29 cellular contexts compared by ENCODE assay signal in genomic region chr2:240947176-240947575, GRCh38. TPM values are rescaled to one million over a fixed set of nuclear protein-coding genes. Genes with fewer than 3 reads are reported as not detected.
DNase-seq lines count a peak whose midpoint lies in the region; ATAC-seq and TF ChIP-seq lines count a peak whose summit lies in the region.
"Had no signal": no experiment of that assay in that cellular context is flagged by ENCODE, and none has a peak within 500 bp of the region (broad histone marks: within the 10 kb centered on the region; RNA-seq: fewer than 3 reads in every experiment).

No MANE protein-coding gene starts in this region.

- no peak for TF ChIP-seq POLR2A in HCT116 (IDR thresholded peaks at IDR 0.05; ENCODE audit: borderline replicate concordance, extremely low read depth, insufficient read depth, insufficient read length)

- H3K9me3 ChIP-seq in BLaER1 treated with 17β-estradiol and CSF1 and Interleukin-3, amounts not matched to agents 10 nM and 100 nM (replicated peaks in 1 of 11), result 0 out of 22 replicates have a peak, but pooled peaks cover 0 to 6% (median 0%) of the 10 kb centered on the region in 11 experiments
- H3K9me3 ChIP-seq in HCT116 (ENCODE audit: control insufficient read depth in 1 of 2, insufficient read depth in 1 of 2, low read depth in 1 of 2, low read length in 2 of 2) (no peaks in the 10 kb centered on the region), left lung (no peaks in the 10 kb centered on the region)
- H3K9me3 ChIP-seq: right lobe of liver, SJCRH30, tibial nerve had no signal

- H3K9me2 ChIP-seq in HCT116 (ENCODE audit: insufficient read depth), result no peaks in the 10 kb centered on the region

- no peaks in the 10 kb centered on the region for H3K79me2 ChIP-seq in HCT116 (ENCODE audit: insufficient read depth, low read length)

- no peak overlapping the region for H3K4me3 ChIP-seq in BLaER1 treated with 17β-estradiol and CSF1 and Interleukin-3, amounts not matched to agents 10 nM and 100 nM
- no peak overlapping the region for H3K4me3 ChIP-seq in HCT116 (replicated peaks in 1 of 2; ENCODE audit: low read depth in 1 of 2, low read length in 2 of 2)
- H3K4me3 ChIP-seq in left lung, result no peak overlapping the region
- H3K4me3 ChIP-seq: esophagus muscularis mucosa, right lobe of liver, SJCRH30, tibial nerve had no signal

- H2AFZ ChIP-seq in HCT116 (ENCODE audit: low read depth, low read length, poor library complexity, severe bottlenecking), result no peak overlapping the region

- peak overlapping the region in 7 of 11 experiments; percentile 5 to 58 (median 40); a peak in 10 of 22 replicates for H3K4me2 ChIP-seq in BLaER1 treated with 17β-estradiol and CSF1 and Interleukin-3, amounts not matched to agents 10 nM and 100 nM
- H3K4me2 ChIP-seq in HCT116 (ENCODE audit: low read length), result peak overlapping the region; percentile 30; the same call in 1 of the 2 replicates

- intact Hi-C loops in HCT116 (cut with micrococcal nuclease) (no loop called here), left lung (cut with DNase I) (no loop called here), sciatic nerve (cut with DNase I) (no loop called here)

- POLR2A ChIA-PET in HCT116 (lab: Charles Lee), result no interaction called here

- no peaks in the 10 kb centered on the region for H3K27me3 ChIP-seq in BLaER1 treated with 17β-estradiol and CSF1 and Interleukin-3, amounts not matched to agents 10 nM and 100 nM
- H3K27me3 ChIP-seq in HCT116 (ENCODE audit: insufficient read depth, low read length) (peaks cover under 1% of the 10 kb centered on the region; the same call in 1 of the 2 replicates), left lung (no peaks in the 10 kb centered on the region)
- H3K27me3 ChIP-seq: right lobe of liver, SJCRH30, tibial nerve had no signal

- RAD21 ChIA-PET in HCT116 (lab: Charles Lee; ENCODE audit: low non-redundant PET in 1 of 2, low total read pairs in 2 of 2, uncharacterized antibody in 2 of 2, unreplicated experiment in 2 of 2), result no interaction called here

- TF ChIP-seq RAD21 in HCT116 (IDR thresholded peaks at IDR 0.05; ENCODE audit: low read depth), result no peak

- ATAC-seq in HCT116 (no peak), left lung (no peak), sciatic nerve (peak; percentile 26)
- ATAC-seq: activated CD4-positive, alpha-beta T cell treated with anti-CD3 and anti-CD28 coated beads for 36 hours; activated CD8-positive, alpha-beta T cell treated with anti-CD3 and anti-CD28 coated beads for 36 hours had no signal

- CTCF ChIA-PET in HCT116 (lab: Charles Lee), result no interaction called here

- no peaks in the 10 kb centered on the region for H3K36me3 ChIP-seq in BLaER1 treated with 17β-estradiol and CSF1 and Interleukin-3, amounts not matched to agents 10 nM and 100 nM
- no peaks in the 10 kb centered on the region for H3K36me3 ChIP-seq in HCT116 (ENCODE audit: control insufficient read depth in 1 of 2, insufficient read depth in 2 of 2, low read length in 2 of 2)
- H3K36me3 ChIP-seq in left lung, result no peaks in the 10 kb centered on the region
- H3K36me3 ChIP-seq: esophagus muscularis mucosa, right lobe of liver, SJCRH30, tibial nerve had no signal

- TF ChIP-seq CTCF in HCT116 (IDR thresholded peaks at IDR 0.05 in 2 of 3, conservative IDR thresholded peaks at IDR 0.05 in 1 of 3; ENCODE audit: borderline replicate concordance in 1 of 3, insufficient read depth in 1 of 3, low read depth in 2 of 3, low read length in 2 of 3), result no peak
- TF ChIP-seq CTCF in left lung (IDR thresholded peaks at IDR 0.05), result no peak

- H3K27ac ChIP-seq in BLaER1 treated with 17β-estradiol and CSF1 and Interleukin-3, amounts not matched to agents 10 nM and 100 nM, result no peak overlapping the region
- no peak overlapping the region for H3K27ac ChIP-seq in HCT116 (ENCODE audit: low read depth, low read length)
- H3K27ac ChIP-seq in left lung, result no peak overlapping the region
- H3K27ac ChIP-seq: esophagus muscularis mucosa, right lobe of liver, SJCRH30, tibial nerve, VCaP had no signal

- no peaks in the 10 kb centered on the region for H4K20me1 ChIP-seq in BLaER1 treated with 17β-estradiol and CSF1 and Interleukin-3, amounts not matched to agents 10 nM and 100 nM
- H4K20me1 ChIP-seq in HCT116 (ENCODE audit: insufficient read depth), result no peaks in the 10 kb centered on the region

- no TSS peak for BruUV-seq in HCT116 (replicated peaks; lab: Mats Ljungman, UMichigan)

- no peak for DNase-seq in HCT116 (ENCODE audit: low read depth, low spot score)
- peak; percentile 12 to 45 for DNase-seq in left lung
- DNase-seq in sciatic nerve (ENCODE audit: low spot score), result peak; percentile 42
- DNase-seq in GM03348 (ENCODE audit: low spot score), result no peak
- DNase-seq in NCI-H1436 (lab: John Stamatoyannopoulos, UW), result no peak
- no peak for DNase-seq in HuH-7.5 (ENCODE audit: low spot score)
- DNase-seq: activated CD4-positive, alpha-beta T cell treated with anti-CD3 and anti-CD28 coated beads for 36 hours; activated CD8-positive, alpha-beta T cell treated with anti-CD3 and anti-CD28 coated beads for 36 hours; activated effector memory CD4-positive, alpha-beta T cell treated with Interleukin-2 at 50 U/mL for 16 hours; activated naive CD8-positive, alpha-beta T cell treated with anti-CD3 and anti-CD28 coated beads, Interleukin-2, amount 50 U/mL, for 24 hours; activated T-cell treated with anti-CD3 and anti-CD28 coated beads for 4 hours; C1 segment of cervical spinal cord; central memory CD4-positive, alpha-beta T cell; COR-L47; DMS53; kidney glomerular epithelial cell; NCI-H1048; NCI-H1694 treated with DMSO at 0.1 percent for 48 hours; NCI-H510A; stimulated activated CD4-positive, alpha-beta T cell treated with anti-CD3 and anti-CD28 coated beads, Interleukin-4, amount 100 ng/mL, for 1 hour; T1000 had no signal

- H3K4me1 ChIP-seq in BLaER1 treated with 17β-estradiol and CSF1 and Interleukin-3, amounts not matched to agents 10 nM and 100 nM, result peaks cover 0 to 18% (median 6%) of the 10 kb centered on the region in 10 experiments; a peak in 9 of 20 replicates
- H3K4me1 ChIP-seq in HCT116 (ENCODE audit: control insufficient read depth in 1 of 2, insufficient read depth in 2 of 2, low read length in 2 of 2), result peaks cover 5 to 16% of the 10 kb centered on the region in 2 experiments; a peak in 3 of 4 replicates
- H3K4me1 ChIP-seq in left lung, result no peaks in the 10 kb centered on the region
- H3K4me1 ChIP-seq: esophagus muscularis mucosa, right lobe of liver, tibial nerve had no signal

- no peak overlapping the region for H3K9ac ChIP-seq in BLaER1 treated with 17β-estradiol and CSF1 and Interleukin-3, amounts not matched to agents 10 nM and 100 nM
- no peak overlapping the region for H3K9ac ChIP-seq in HCT116 (ENCODE audit: low read length)

TF ChIP-seq in HCT116, 20 proteins besides CTCF, POLR2A, EP300 and RAD21 (continues in another document):
- TF ChIP-seq, protein P1, sequence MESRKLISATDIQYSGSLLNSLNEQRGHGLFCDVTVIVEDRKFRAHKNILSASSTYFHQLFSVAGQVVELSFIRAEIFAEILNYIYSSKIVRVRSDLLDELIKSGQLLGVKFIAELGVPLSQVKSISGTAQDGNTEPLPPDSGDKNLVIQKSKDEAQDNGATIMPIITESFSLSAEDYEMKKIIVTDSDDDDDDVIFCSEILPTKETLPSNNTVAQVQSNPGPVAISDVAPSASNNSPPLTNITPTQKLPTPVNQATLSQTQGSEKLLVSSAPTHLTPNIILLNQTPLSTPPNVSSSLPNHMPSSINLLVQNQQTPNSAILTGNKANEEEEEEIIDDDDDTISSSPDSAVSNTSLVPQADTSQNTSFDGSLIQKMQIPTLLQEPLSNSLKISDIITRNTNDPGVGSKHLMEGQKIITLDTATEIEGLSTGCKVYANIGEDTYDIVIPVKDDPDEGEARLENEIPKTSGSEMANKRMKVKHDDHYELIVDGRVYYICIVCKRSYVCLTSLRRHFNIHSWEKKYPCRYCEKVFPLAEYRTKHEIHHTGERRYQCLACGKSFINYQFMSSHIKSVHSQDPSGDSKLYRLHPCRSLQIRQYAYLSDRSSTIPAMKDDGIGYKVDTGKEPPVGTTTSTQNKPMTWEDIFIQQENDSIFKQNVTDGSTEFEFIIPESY (IDR thresholded peaks at IDR 0.05; ENCODE audit: extremely low read depth, insufficient replicate concordance, low read length), result no peak
- TF ChIP-seq CBX3 (IDR thresholded peaks at IDR 0.05; ENCODE audit: low read depth), result no peak
- TF ChIP-seq, protein P2, sequence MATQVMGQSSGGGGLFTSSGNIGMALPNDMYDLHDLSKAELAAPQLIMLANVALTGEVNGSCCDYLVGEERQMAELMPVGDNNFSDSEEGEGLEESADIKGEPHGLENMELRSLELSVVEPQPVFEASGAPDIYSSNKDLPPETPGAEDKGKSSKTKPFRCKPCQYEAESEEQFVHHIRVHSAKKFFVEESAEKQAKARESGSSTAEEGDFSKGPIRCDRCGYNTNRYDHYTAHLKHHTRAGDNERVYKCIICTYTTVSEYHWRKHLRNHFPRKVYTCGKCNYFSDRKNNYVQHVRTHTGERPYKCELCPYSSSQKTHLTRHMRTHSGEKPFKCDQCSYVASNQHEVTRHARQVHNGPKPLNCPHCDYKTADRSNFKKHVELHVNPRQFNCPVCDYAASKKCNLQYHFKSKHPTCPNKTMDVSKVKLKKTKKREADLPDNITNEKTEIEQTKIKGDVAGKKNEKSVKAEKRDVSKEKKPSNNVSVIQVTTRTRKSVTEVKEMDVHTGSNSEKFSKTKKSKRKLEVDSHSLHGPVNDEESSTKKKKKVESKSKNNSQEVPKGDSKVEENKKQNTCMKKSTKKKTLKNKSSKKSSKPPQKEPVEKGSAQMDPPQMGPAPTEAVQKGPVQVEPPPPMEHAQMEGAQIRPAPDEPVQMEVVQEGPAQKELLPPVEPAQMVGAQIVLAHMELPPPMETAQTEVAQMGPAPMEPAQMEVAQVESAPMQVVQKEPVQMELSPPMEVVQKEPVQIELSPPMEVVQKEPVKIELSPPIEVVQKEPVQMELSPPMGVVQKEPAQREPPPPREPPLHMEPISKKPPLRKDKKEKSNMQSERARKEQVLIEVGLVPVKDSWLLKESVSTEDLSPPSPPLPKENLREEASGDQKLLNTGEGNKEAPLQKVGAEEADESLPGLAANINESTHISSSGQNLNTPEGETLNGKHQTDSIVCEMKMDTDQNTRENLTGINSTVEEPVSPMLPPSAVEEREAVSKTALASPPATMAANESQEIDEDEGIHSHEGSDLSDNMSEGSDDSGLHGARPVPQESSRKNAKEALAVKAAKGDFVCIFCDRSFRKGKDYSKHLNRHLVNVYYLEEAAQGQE (IDR thresholded peaks at IDR 0.05; ENCODE audit: low read depth), result no peak
- TF ChIP-seq ELF1 (IDR thresholded peaks at IDR 0.05; ENCODE audit: borderline replicate concordance, low read depth), result no peak
- no peak for TF ChIP-seq JUND (IDR thresholded peaks at IDR 0.05)
- no peak for TF ChIP-seq EZH2 (IDR thresholded peaks at IDR 0.05)

RNA-seq across cellular contexts. Expression of gene CROCC2, which starts 41.0 kb away (rescaled TPM):
- total RNA-seq in HCT116 (2021; ENCODE audit: unreplicated experiment) (not detected), left lung (1 to 10 TPM in 1 of 2 donors, under 1 TPM in 1; 0.32 to 2.3 TPM), sciatic nerve (0.18 TPM)
- polyA plus RNA-seq in HCT116 (2012), result not detected in 2 replicates
- total RNA-seq: activated CD4-positive, alpha-beta T cell treated with anti-CD3 and anti-CD28 coated beads for 36 hours; activated CD8-positive, alpha-beta T cell treated with anti-CD3 and anti-CD28 coated beads for 36 hours; esophagus muscularis mucosa; neural crest cell had no signal

RNA-seq across cellular contexts. Expression of gene MAB21L4, which starts 51.2 kb away (rescaled TPM):
- total RNA-seq in HCT116 (2021; ENCODE audit: unreplicated experiment), result not detected
- 0.14 and 0.21 TPM in 2 replicates for polyA plus RNA-seq in HCT116 (2012)
- 10 to 100 TPM; 20.6 to 35.7 TPM for total RNA-seq in left lung
- total RNA-seq in sciatic nerve, result not detected
- total RNA-seq: activated CD4-positive, alpha-beta T cell treated with anti-CD3 and anti-CD28 coated beads for 36 hours; activated CD8-positive, alpha-beta T cell treated with anti-CD3 and anti-CD28 coated beads for 36 hours; neural crest cell; posterior vena cava; tibial nerve had no signal

RNA-seq across cellular contexts. Expression of gene SNED1, which starts 51.2 kb away (rescaled TPM):
- total RNA-seq in HCT116 (2021; ENCODE audit: unreplicated experiment), result 9.6 TPM
- polyA plus RNA-seq in HCT116 (2012), result 3.8 and 4.3 TPM in 2 replicates
- total RNA-seq in left lung, result 10 to 100 TPM; 36.4 to 48.2 TPM
- 148 TPM for total RNA-seq in sciatic nerve

Comparison
In these comparisons a context has a peak if more than half of its experiments do, and no peak if none do; other contexts are left out.
1. DNase-seq: peak in left lung (2 of 2) and sciatic nerve (single experiment); none in HCT116 (single experiment), GM03348 (single experiment), NCI-H1436 (single experiment) and HuH-7.5 (single experiment).
2. RNA of gene MAB21L4, which starts 51.2 kb away (total RNA-seq): 20.6 to 35.7 TPM in left lung; not detected in HCT116 (single experiment) and not detected in sciatic nerve (single experiment); every median in the first group is over 10 times any median in the second.